22 cellular contexts compared by ENCODE assay signal in the genomic region with DNA sequence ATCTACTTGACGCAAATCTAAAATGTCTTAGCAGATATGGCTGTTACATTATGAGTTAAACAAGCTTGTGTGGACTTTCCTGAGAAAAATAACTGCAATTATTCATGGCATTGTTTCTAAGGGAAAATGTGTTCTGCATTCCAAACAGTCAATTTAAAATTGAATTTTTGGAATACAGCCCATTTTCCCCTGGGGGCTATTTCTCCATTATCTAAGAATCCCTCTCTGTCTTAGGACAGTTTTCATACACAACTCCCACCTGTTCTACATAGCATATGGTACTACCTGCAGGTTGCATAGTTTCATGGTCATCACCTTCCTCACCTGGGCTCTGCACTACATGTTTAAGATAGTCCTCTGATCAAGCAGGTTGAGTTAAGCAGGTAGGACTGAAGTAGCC.
"Had no signal": no experiment of that assay in that cellular context is flagged by ENCODE, and none has a peak within 500 bp of the region (broad histone marks: within the 10 kb centered on the region; RNA-seq: fewer than 3 reads in every experiment).

No MANE protein-coding gene starts in this region.

- H3K4me3 Mint-ChIP-seq: activated CD8-positive, alpha-beta T cell treated with anti-CD3 and anti-CD28 coated beads, Interleukin-2, amount 10 ng/mL, durations not matched to agents 7 days and 5 days; activated naive CD4-positive, alpha-beta T cell treated with anti-CD3 and anti-CD28 coated beads for 36 hours; activated naive CD8-positive, alpha-beta T cell; T-helper 1 cell treated with Interleukin-12 subunit alpha and Interleukin-12 subunit beta and Interleukin-4 antibody, amounts not matched to agents 30 μg/mL and 1 μg/mL, for 36 hours; WTC11 had no signal

- H3K36me3 Mint-ChIP-seq: WTC11 had no signal

- H3K4me1 Mint-ChIP-seq: WTC11 had no signal

- H3K9me3 Mint-ChIP-seq: activated naive CD4-positive, alpha-beta T cell treated with anti-CD3 and anti-CD28 coated beads for 36 hours; T-helper 1 cell treated with Interleukin-12 subunit alpha and Interleukin-12 subunit beta and Interleukin-4 antibody, amounts not matched to agents 30 μg/mL and 1 μg/mL, for 36 hours; WTC11 had no signal

- H3K27ac Mint-ChIP-seq: activated CD8-positive, alpha-beta T cell treated with anti-CD3 and anti-CD28 coated beads, Interleukin-2, amount 10 ng/mL, durations not matched to agents 7 days and 5 days; activated naive CD4-positive, alpha-beta T cell treated with anti-CD3 and anti-CD28 coated beads for 36 hours; activated naive CD8-positive, alpha-beta T cell; T-helper 1 cell treated with Interleukin-12 subunit alpha and Interleukin-12 subunit beta and Interleukin-4 antibody, amounts not matched to agents 30 μg/mL and 1 μg/mL, for 36 hours; WTC11 had no signal

- ATAC-seq: activated CD8-positive, alpha-beta T cell treated with anti-CD3 and anti-CD28 coated beads, Interleukin-2, amount 10 ng/mL, durations not matched to agents 7 days and 5 days; Right ventricle myocardium inferior; WTC11 had no signal

- DNase-seq: activated CD4-positive, alpha-beta T cell treated with anti-CD3 and anti-CD28 coated beads for 48 hours; activated CD4-positive, alpha-beta T cell treated with anti-CD3 and anti-CD28 coated beads, Interleukin-2, amount 50 U/mL, for 4 hours; activated CD4-positive, CD25-positive, alpha-beta regulatory T cell treated with anti-CD3 and anti-CD28 coated beads, Interleukin-2, amount 50 U/mL, for 72 hours; activated CD8-positive, alpha-beta memory T cell treated with anti-CD3 and anti-CD28 coated beads, Interleukin-2, amount 50 U/mL, for 48 hours; activated CD8-positive, alpha-beta T cell treated with anti-CD3 and anti-CD28 coated beads, Interleukin-2, amount 10 ng/mL, durations not matched to agents 7 days and 5 days; activated gamma-delta T cell; activated naive CD4-positive, alpha-beta T cell treated with anti-CD3 and anti-CD28 coated beads for 36 hours; activated T-cell treated with anti-CD3 and anti-CD28 coated beads, Interleukin-2, amount 50 U/mL, for 1 hour; amygdala; cerebellar nuclear complex; Karpas-422; NCI-H146; NCI-H187 treated with DMSO at 0.1 percent for 48 hours; NCI-H2081 treated with DMSO at 0.1 percent for 48 hours; NCI-H446; NCI-H524; NCI-H748 treated with DMSO at 0.1 percent for 48 hours; RPMI8226 had no signal
